In the genomic region with DNA sequence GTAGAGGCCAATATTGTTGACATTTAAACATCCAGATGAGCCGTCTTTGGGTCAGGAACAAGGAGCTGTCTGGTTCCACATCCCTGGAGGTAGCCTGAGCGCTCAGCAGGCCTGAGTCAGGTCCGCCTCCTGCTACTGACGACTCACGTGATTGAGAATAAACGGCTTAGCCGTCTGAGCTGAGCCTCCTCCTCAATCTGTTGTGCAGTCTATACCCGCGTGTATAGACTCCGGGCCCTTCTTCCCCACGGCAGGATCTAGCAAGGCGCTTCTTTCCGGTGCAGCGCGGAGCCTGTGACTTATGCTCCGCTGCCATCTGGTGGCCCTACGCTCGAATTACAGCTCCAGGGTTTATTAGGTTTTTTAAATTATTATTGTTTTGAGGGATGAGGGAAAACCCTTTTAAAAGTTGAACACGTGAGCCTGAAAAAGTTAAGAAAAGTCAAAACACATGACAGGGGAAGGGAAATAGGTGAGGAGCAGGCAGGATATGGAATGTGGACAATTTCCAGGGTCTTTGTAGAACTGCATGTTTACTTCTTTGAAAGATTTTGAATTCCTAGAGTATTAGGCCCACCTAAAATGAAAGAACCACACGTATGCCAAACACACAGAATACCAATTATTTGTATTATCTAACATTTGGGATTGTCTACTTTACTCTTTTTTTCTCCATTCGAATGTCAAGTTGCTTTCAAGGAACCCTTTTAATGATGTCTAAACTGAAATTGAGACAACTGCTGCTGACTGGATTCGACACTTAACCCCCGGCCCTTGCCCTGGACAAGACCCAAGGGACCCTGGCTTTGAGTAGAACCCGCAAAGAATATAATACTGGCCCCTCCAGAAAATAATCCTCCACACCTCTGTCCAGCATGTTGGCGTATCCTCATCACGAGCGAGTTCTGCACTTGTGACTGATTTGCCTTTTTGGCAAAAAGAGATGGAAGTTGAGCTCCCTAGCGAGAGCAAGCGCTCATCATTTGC, we compare ENCODE assay signal across 1 cellular context.
A peak's percentile ranks its signal among the peaks of the same experiment; 100 is the strongest.
TF ChIP-seq lines count a peak whose summit lies in the region.

No MANE protein-coding gene starts in this region.

TF ChIP-seq in HepG2, 621 proteins besides CTCF, POLR2A, EP300 and RAD21 (continued from another document):
- TF ChIP-seq XRCC5 (optimal IDR thresholded peaks at IDR 0.05; ENCODE audit: low read length) (peak; percentile 50), MAF1 (CRISPR knock-in tag; IDR thresholded peaks at IDR 0.05; ENCODE audit: borderline replicate concordance) (no peak), KDM2A (CRISPR knock-in tag; IDR thresholded peaks at IDR 0.05; ENCODE audit: borderline replicate concordance, low read depth) (peak; percentile 63; the same call in 1 of the 2 replicates), IRF9 (CRISPR knock-in tag; IDR thresholded peaks at IDR 0.05; ENCODE audit: borderline replicate concordance) (0 out of 2 replicates have a peak, but pooled peaks have one; percentile 36), CREBL2 (CRISPR knock-in tag; IDR thresholded peaks at IDR 0.05; ENCODE audit: borderline replicate concordance) (no peak), ATF2 (CRISPR knock-in tag; IDR thresholded peaks at IDR 0.05) (0 out of 2 replicates have a peak, but pooled peaks have one; percentile 32), ZNF441 (CRISPR knock-in tag; IDR thresholded peaks at IDR 0.05; ENCODE audit: borderline replicate concordance) (no peak), ZNF574 (CRISPR knock-in tag; IDR thresholded peaks at IDR 0.05) (0 out of 2 replicates have a peak, but pooled peaks have one; percentile 33), STAG1 (CRISPR knock-in tag; IDR thresholded peaks at IDR 0.05) (peak; percentile 94), NFKB2 (CRISPR knock-in tag; IDR thresholded peaks at IDR 0.05; ENCODE audit: borderline replicate concordance) (peak; percentile 28; the same call in 1 of the 2 replicates), GABPA (IDR thresholded peaks at IDR 0.05; ENCODE audit: low read depth, low read length) (no peak), GABPA (CRISPR knock-in tag; IDR thresholded peaks at IDR 0.05; ENCODE audit: low read depth) (peak; percentile 54; the same call in 1 of the 2 replicates), ZFX (CRISPR knock-in tag; IDR thresholded peaks at IDR 0.05; ENCODE audit: low read depth) (peak; percentile 19; the same call in 1 of the 2 replicates)
- TF ChIP-seq, protein P1, sequence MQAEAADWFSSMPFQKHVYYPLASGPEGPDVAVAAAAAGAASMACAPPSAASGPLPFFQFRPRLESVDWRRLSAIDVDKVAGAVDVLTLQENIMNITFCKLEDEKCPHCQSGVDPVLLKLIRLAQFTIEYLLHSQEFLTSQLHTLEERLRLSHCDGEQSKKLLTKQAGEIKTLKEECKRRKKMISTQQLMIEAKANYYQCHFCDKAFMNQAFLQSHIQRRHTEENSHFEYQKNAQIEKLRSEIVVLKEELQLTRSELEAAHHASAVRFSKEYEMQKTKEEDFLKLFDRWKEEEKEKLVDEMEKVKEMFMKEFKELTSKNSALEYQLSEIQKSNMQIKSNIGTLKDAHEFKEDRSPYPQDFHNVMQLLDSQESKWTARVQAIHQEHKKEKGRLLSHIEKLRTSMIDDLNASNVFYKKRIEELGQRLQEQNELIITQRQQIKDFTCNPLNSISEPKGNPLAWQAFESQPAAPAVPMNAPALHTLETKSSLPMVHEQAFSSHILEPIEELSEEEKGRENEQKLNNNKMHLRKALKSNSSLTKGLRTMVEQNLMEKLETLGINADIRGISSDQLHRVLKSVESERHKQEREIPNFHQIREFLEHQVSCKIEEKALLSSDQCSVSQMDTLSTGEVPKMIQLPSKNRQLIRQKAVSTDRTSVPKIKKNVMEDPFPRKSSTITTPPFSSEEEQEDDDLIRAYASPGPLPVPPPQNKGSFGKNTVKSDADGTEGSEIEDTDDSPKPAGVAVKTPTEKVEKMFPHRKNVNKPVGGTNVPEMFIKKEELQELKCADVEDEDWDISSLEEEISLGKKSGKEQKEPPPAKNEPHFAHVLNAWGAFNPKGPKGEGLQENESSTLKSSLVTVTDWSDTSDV (CRISPR knock-in tag; IDR thresholded peaks at IDR 0.05), result no peak
- TF ChIP-seq, protein P2, sequence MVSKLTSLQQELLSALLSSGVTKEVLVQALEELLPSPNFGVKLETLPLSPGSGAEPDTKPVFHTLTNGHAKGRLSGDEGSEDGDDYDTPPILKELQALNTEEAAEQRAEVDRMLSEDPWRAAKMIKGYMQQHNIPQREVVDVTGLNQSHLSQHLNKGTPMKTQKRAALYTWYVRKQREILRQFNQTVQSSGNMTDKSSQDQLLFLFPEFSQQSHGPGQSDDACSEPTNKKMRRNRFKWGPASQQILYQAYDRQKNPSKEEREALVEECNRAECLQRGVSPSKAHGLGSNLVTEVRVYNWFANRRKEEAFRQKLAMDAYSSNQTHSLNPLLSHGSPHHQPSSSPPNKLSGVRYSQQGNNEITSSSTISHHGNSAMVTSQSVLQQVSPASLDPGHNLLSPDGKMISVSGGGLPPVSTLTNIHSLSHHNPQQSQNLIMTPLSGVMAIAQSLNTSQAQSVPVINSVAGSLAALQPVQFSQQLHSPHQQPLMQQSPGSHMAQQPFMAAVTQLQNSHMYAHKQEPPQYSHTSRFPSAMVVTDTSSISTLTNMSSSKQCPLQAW (CRISPR knock-in tag; IDR thresholded peaks at IDR 0.05), result 0 out of 2 replicates have a peak, but pooled peaks have one; percentile 18
- TF ChIP-seq, protein P3, sequence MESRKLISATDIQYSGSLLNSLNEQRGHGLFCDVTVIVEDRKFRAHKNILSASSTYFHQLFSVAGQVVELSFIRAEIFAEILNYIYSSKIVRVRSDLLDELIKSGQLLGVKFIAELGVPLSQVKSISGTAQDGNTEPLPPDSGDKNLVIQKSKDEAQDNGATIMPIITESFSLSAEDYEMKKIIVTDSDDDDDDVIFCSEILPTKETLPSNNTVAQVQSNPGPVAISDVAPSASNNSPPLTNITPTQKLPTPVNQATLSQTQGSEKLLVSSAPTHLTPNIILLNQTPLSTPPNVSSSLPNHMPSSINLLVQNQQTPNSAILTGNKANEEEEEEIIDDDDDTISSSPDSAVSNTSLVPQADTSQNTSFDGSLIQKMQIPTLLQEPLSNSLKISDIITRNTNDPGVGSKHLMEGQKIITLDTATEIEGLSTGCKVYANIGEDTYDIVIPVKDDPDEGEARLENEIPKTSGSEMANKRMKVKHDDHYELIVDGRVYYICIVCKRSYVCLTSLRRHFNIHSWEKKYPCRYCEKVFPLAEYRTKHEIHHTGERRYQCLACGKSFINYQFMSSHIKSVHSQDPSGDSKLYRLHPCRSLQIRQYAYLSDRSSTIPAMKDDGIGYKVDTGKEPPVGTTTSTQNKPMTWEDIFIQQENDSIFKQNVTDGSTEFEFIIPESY (CRISPR knock-in tag; IDR thresholded peaks at IDR 0.05), result 0 out of 2 replicates have a peak, but pooled peaks have one; percentile 46
- TF ChIP-seq, protein P4, sequence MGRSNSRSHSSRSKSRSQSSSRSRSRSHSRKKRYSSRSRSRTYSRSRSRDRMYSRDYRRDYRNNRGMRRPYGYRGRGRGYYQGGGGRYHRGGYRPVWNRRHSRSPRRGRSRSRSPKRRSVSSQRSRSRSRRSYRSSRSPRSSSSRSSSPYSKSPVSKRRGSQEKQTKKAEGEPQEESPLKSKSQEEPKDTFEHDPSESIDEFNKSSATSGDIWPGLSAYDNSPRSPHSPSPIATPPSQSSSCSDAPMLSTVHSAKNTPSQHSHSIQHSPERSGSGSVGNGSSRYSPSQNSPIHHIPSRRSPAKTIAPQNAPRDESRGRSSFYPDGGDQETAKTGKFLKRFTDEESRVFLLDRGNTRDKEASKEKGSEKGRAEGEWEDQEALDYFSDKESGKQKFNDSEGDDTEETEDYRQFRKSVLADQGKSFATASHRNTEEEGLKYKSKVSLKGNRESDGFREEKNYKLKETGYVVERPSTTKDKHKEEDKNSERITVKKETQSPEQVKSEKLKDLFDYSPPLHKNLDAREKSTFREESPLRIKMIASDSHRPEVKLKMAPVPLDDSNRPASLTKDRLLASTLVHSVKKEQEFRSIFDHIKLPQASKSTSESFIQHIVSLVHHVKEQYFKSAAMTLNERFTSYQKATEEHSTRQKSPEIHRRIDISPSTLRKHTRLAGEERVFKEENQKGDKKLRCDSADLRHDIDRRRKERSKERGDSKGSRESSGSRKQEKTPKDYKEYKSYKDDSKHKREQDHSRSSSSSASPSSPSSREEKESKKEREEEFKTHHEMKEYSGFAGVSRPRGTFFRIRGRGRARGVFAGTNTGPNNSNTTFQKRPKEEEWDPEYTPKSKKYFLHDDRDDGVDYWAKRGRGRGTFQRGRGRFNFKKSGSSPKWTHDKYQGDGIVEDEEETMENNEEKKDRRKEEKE (IDR thresholded peaks at IDR 0.05), result no peak
